14 cellular contexts compared by ENCODE assay signal in the genomic region with DNA sequence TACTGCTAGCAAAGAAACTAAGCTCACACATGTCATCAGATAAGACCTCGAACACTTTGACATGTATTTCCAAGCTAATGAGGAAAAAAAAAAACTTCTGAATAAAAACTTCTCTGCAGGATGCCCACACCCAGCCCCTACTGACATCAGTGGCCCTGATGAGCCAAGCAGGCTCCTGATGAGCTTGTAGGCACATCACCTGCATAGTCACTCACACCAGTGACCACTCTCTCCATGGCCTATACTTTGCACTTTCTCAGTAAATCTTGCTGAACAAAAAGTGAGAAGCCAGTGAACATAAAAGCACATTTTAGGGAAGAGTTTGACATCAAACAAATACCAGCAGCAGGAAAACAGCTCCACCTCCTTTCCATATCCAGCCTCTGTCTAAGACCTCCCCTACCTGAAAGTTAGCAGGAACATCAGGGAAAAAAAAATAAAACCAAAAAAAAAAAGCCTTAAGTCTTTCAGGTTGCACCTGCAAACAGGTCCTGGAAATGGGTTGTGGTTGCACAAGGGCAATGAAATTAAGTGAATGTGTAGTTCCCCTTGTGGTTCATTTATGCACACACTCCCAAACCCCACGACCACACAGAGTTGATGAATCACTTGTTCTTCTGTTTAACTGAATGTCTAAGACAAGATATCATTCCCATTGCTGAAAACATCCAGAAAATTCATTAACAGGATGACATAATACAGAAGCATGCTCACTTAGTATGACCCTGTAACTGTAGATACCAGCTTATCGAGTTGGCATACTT.
DNase-seq lines count a peak whose midpoint lies in the region; ATAC-seq, FAIRE-seq and TF ChIP-seq lines count a peak whose summit lies in the region.
"Had no signal": no experiment of that assay in that cellular context is flagged by ENCODE, and none has a peak within 500 bp of the region (broad histone marks: within the 10 kb centered on the region; RNA-seq: fewer than 3 reads in every experiment).

No MANE protein-coding gene starts in this region.

- intact Hi-C loops in lower leg skin (cut with DNase I; ENCODE audit: low total_unique reads) = no loop called here
- intact Hi-C loops in activated T-helper 1 cell treated with anti-CD3 and anti-CD28 coated beads, Interleukin-12 subunit alpha, Interleukin-12 subunit beta, Interleukin-2, Interleukin-4 antibody, amounts not matched to agents 30 ng/mL and 10 ng/mL and 1 ng/mL, durations not matched to agents 14 hours and 24 hours and 36 hours (cut with micrococcal nuclease) = no loop called here

- CTCF ChIA-PET in activated CD8-positive, alpha-beta T cell treated with anti-CD3 and anti-CD28 coated beads, Interleukin-2, amount 10 ng/mL, durations not matched to agents 7 days and 5 days (lab: Charles Lee) = no interaction called here

- peak overlapping the region; percentile 36 for H3K27ac ChIP-seq in HL-60 (replicated peaks)
- H3K27ac ChIP-seq: C4-2B, coronary artery had no signal

- POLR2A ChIA-PET in activated CD8-positive, alpha-beta T cell treated with anti-CD3 and anti-CD28 coated beads, Interleukin-2, amount 10 ng/mL, durations not matched to agents 7 days and 5 days (lab: Charles Lee) = no interaction called here

- peaks cover 13% of the 10 kb centered on the region for H3K4me1 Mint-ChIP-seq in activated CD8-positive, alpha-beta T cell treated with anti-CD3 and anti-CD28 coated beads, Interleukin-2, amount 10 ng/mL, durations not matched to agents 7 days and 5 days (ENCODE audit: low read depth)
- peaks cover 9% of the 10 kb centered on the region for H3K4me1 Mint-ChIP-seq in activated T-helper 1 cell treated with anti-CD3 and anti-CD28 coated beads, Interleukin-12 subunit alpha, Interleukin-12 subunit beta, Interleukin-2, Interleukin-4 antibody, amounts not matched to agents 30 ng/mL and 10 ng/mL and 1 ng/mL, durations not matched to agents 14 hours and 24 hours and 36 hours (ENCODE audit: low read depth)
- H3K4me1 Mint-ChIP-seq: activated naive CD4-positive, alpha-beta T cell treated with anti-CD3 and anti-CD28 coated beads, Interleukin-2, amount 50 U/mL, for 24 hours had no signal

- H3K27me3 Mint-ChIP-seq in activated CD8-positive, alpha-beta T cell treated with anti-CD3 and anti-CD28 coated beads, Interleukin-2, amount 10 ng/mL, durations not matched to agents 7 days and 5 days (ENCODE audit: low read depth) = peaks cover 18% of the 10 kb centered on the region
- H3K27me3 Mint-ChIP-seq in activated T-helper 1 cell treated with anti-CD3 and anti-CD28 coated beads, Interleukin-12 subunit alpha, Interleukin-12 subunit beta, Interleukin-2, Interleukin-4 antibody, amounts not matched to agents 30 ng/mL and 10 ng/mL and 1 ng/mL, durations not matched to agents 14 hours and 24 hours and 36 hours (ENCODE audit: insufficient read depth) = peaks cover 5% of the 10 kb centered on the region

- DNase-seq in GM12891 (ENCODE audit: insufficient read length, low spot score) (no peak), HL-60 (ENCODE audit: low read depth in 1 of 2, low spot score in 1 of 2) (peak; percentile 76 to 85), lower leg skin (ENCODE audit: low spot score in 2 of 2) (no peak), COR-L47 (lab: John Stamatoyannopoulos, UW) (no peak)
- DNase-seq in activated CD8-positive, alpha-beta T cell treated with anti-CD3 and anti-CD28 coated beads, Interleukin-2, amount 10 ng/mL, durations not matched to agents 7 days and 5 days = peak; percentile 38
- DNase-seq in activated CD4-positive, CD25-positive, alpha-beta regulatory T cell (lab: John Stamatoyannopoulos, UW) = no peak
- no peak for DNase-seq in activated T-helper 1 cell treated with anti-CD3 and anti-CD28 coated beads, Interleukin-12 subunit alpha, Interleukin-12 subunit beta, Interleukin-2, Interleukin-4 antibody, amounts not matched to agents 30 ng/mL and 10 ng/mL and 1 ng/mL, durations not matched to agents 14 hours and 24 hours and 36 hours (ENCODE audit: low spot score)
- DNase-seq: activated CD4-positive, alpha-beta T cell treated with anti-CD3 and anti-CD28 coated beads for 4 hours; SHP77 treated with DMSO at 0.1 percent for 48 hours had no signal

- H3K27ac Mint-ChIP-seq in activated CD8-positive, alpha-beta T cell treated with anti-CD3 and anti-CD28 coated beads, Interleukin-2, amount 10 ng/mL, durations not matched to agents 7 days and 5 days = no peak overlapping the region
- no peak overlapping the region for H3K27ac Mint-ChIP-seq in activated T-helper 1 cell treated with anti-CD3 and anti-CD28 coated beads, Interleukin-12 subunit alpha, Interleukin-12 subunit beta, Interleukin-2, Interleukin-4 antibody, amounts not matched to agents 30 ng/mL and 10 ng/mL and 1 ng/mL, durations not matched to agents 14 hours and 24 hours and 36 hours
- H3K27ac Mint-ChIP-seq: activated naive CD4-positive, alpha-beta T cell treated with anti-CD3 and anti-CD28 coated beads, Interleukin-2, amount 50 U/mL, for 24 hours; natural killer cell treated with Interleukin-12 subunit alpha and Interleukin-12 subunit beta and Interleukin-15 and Interleukin-18, amount 100 ng/mL, for 72 hours had no signal

- peak; percentile 9 for FAIRE-seq in GM12891 (lab: Jason Lieb, UNC)

- TF ChIP-seq POLR2A in GM12891 (IDR thresholded peaks at IDR 0.05; ENCODE audit: low read depth, low read length) (no peak), lower leg skin (IDR thresholded peaks at IDR 0.05) (no peak)

- no peaks in the 10 kb centered on the region for H3K36me3 Mint-ChIP-seq in activated CD8-positive, alpha-beta T cell treated with anti-CD3 and anti-CD28 coated beads, Interleukin-2, amount 10 ng/mL, durations not matched to agents 7 days and 5 days (ENCODE audit: low read depth)
- no peaks in the 10 kb centered on the region for H3K36me3 Mint-ChIP-seq in activated T-helper 1 cell treated with anti-CD3 and anti-CD28 coated beads, Interleukin-12 subunit alpha, Interleukin-12 subunit beta, Interleukin-2, Interleukin-4 antibody, amounts not matched to agents 30 ng/mL and 10 ng/mL and 1 ng/mL, durations not matched to agents 14 hours and 24 hours and 36 hours (ENCODE audit: low read depth)
- H3K36me3 Mint-ChIP-seq: activated naive CD4-positive, alpha-beta T cell treated with anti-CD3 and anti-CD28 coated beads, Interleukin-2, amount 50 U/mL, for 24 hours; natural killer cell treated with Interleukin-12 subunit alpha and Interleukin-12 subunit beta and Interleukin-15 and Interleukin-18, amount 100 ng/mL, for 72 hours had no signal

- 54 to 60% methylated on average over 3 of the region's 3 CpGs for WGBS in lower leg skin, 2 donors

- ATAC-seq in GM21423 (IDR thresholded peaks at IDR 0.05; ENCODE audit: unreplicated experiment) = peak; percentile 70
- ATAC-seq in activated CD8-positive, alpha-beta T cell treated with anti-CD3 and anti-CD28 coated beads, Interleukin-2, amount 10 ng/mL, durations not matched to agents 7 days and 5 days = no peak
- ATAC-seq: natural killer cell treated with Interleukin-12 subunit alpha and Interleukin-12 subunit beta and Interleukin-15 and Interleukin-18, amount 100 ng/mL, for 72 hours had no signal

- TF ChIP-seq CTCF in HL-60 (IDR thresholded peaks at IDR 0.05; ENCODE audit: insufficient read depth, low read length) (no peak), lower leg skin (IDR thresholded peaks at IDR 0.05) (no peak)

- no peaks in the 10 kb centered on the region for H3K9me3 Mint-ChIP-seq in activated CD8-positive, alpha-beta T cell treated with anti-CD3 and anti-CD28 coated beads, Interleukin-2, amount 10 ng/mL, durations not matched to agents 7 days and 5 days (ENCODE audit: insufficient read depth)
- H3K9me3 Mint-ChIP-seq in activated T-helper 1 cell treated with anti-CD3 and anti-CD28 coated beads, Interleukin-12 subunit alpha, Interleukin-12 subunit beta, Interleukin-2, Interleukin-4 antibody, amounts not matched to agents 30 ng/mL and 10 ng/mL and 1 ng/mL, durations not matched to agents 14 hours and 24 hours and 36 hours = no peaks in the 10 kb centered on the region
- H3K9me3 Mint-ChIP-seq: activated naive CD4-positive, alpha-beta T cell treated with anti-CD3 and anti-CD28 coated beads, Interleukin-2, amount 50 U/mL, for 24 hours; natural killer cell treated with Interleukin-12 subunit alpha and Interleukin-12 subunit beta and Interleukin-15 and Interleukin-18, amount 100 ng/mL, for 72 hours had no signal

- no peaks in the 10 kb centered on the region for H3K27me3 ChIP-seq in HL-60 (ENCODE audit: insufficient read depth, poor library complexity, severe bottlenecking)

- no peak overlapping the region for H3K4me3 Mint-ChIP-seq in activated CD8-positive, alpha-beta T cell treated with anti-CD3 and anti-CD28 coated beads, Interleukin-2, amount 10 ng/mL, durations not matched to agents 7 days and 5 days
- H3K4me3 Mint-ChIP-seq in activated T-helper 1 cell treated with anti-CD3 and anti-CD28 coated beads, Interleukin-12 subunit alpha, Interleukin-12 subunit beta, Interleukin-2, Interleukin-4 antibody, amounts not matched to agents 30 ng/mL and 10 ng/mL and 1 ng/mL, durations not matched to agents 14 hours and 24 hours and 36 hours = no peak overlapping the region
- H3K4me3 Mint-ChIP-seq: activated naive CD4-positive, alpha-beta T cell treated with anti-CD3 and anti-CD28 coated beads, Interleukin-2, amount 50 U/mL, for 24 hours; natural killer cell treated with Interleukin-12 subunit alpha and Interleukin-12 subunit beta and Interleukin-15 and Interleukin-18, amount 100 ng/mL, for 72 hours had no signal

- H3K4me3 ChIP-seq in HL-60 (replicated peaks; ENCODE audit: insufficient read depth, low read length) = no peak overlapping the region
- H3K4me3 ChIP-seq in lower leg skin (ENCODE audit: low read depth, poor library complexity, severe bottlenecking) = no peak overlapping the region
- H3K4me3 ChIP-seq: coronary artery had no signal

TF ChIP-seq in GM12891, 5 proteins besides CTCF, POLR2A, EP300 and RAD21:
- TF ChIP-seq POU2F2 (IDR thresholded peaks at IDR 0.05; ENCODE audit: low read depth, low read length) = no peak
- no peak for TF ChIP-seq SPI1 (IDR thresholded peaks at IDR 0.05; ENCODE audit: low read depth, low read length)
- no peak for TF ChIP-seq TAF1 (IDR thresholded peaks at IDR 0.05; ENCODE audit: low read depth, low read length)
- TF ChIP-seq POLR2AphosphoS5 (IDR thresholded peaks at IDR 0.05; ENCODE audit: low read depth, low read length) = no peak
- TF ChIP-seq PAX5 (IDR thresholded peaks at IDR 0.05; ENCODE audit: insufficient read depth, low read length, severe bottlenecking) = no peak

Comparison
In these comparisons a context has a peak if more than half of its experiments do, and no peak if none do; other contexts are left out.
1. DNase-seq: peak in HL-60 (2 of 2) and activated CD8-positive, alpha-beta T cell treated with anti-CD3 and anti-CD28 coated beads, Interleukin-2, amount 10 ng/mL, durations not matched to agents 7 days and 5 days (single experiment); none in GM12891 (single experiment), activated CD4-positive, CD25-positive, alpha-beta regulatory T cell (0 of 4), lower leg skin (0 of 2), COR-L47 (single experiment) and activated T-helper 1 cell treated with anti-CD3 and anti-CD28 coated beads, Interleukin-12 subunit alpha, Interleukin-12 subunit beta, Interleukin-2, Interleukin-4 antibody, amounts not matched to agents 30 ng/mL and 10 ng/mL and 1 ng/mL, durations not matched to agents 14 hours and 24 hours and 36 hours (single experiment).